10 cellular contexts compared by ENCODE assay signal in genomic region chr7:139099181-139099947, GRCh38. TPM values are rescaled to one million over a fixed set of nuclear protein-coding genes. Genes with fewer than 3 reads are reported as not detected.
DNase-seq lines count a peak whose midpoint lies in the region; ATAC-seq lines count a peak whose summit lies in the region.
"Had no signal": no experiment of that assay in that cellular context is flagged by ENCODE, and none has a peak within 500 bp of the region (broad histone marks: within the 10 kb centered on the region; RNA-seq: fewer than 3 reads in every experiment).

No MANE protein-coding gene starts in this region.

- peaks cover 20 to 96% (median 65%) of the 10 kb centered on the region in 11 experiments for H4K20me1 ChIP-seq in BLaER1 treated with 17β-estradiol and CSF1 and Interleukin-3, amounts not matched to agents 10 nM and 100 nM

- peak; percentile 37 for DNase-seq in HCEC 1CT
- DNase-seq in activated naive CD8-positive, alpha-beta T cell treated with anti-CD3 and anti-CD28 coated beads, Interleukin-2, amount 50 U/mL, for 24 hours, result no peak
- peak; percentile 36 for DNase-seq in mesenchymal stem cell
- no peak for DNase-seq in NCI-H2171 treated with DMSO at 0.1 percent for 48 hours (lab: John Stamatoyannopoulos, UW)
- no peak for DNase-seq in neuronal stem cell (ENCODE audit: low spot score)
- DNase-seq in activated effector memory CD4-positive, alpha-beta T cell treated with anti-CD3 and anti-CD28 coated beads, Interleukin-2, amount 50 U/mL, for 16 hours, result no peak
- DNase-seq: brain microvascular endothelial cell, substantia nigra had no signal

- peak overlapping the region; percentile 66 for H3K4me3 Mint-ChIP-seq in activated naive CD8-positive, alpha-beta T cell treated with anti-CD3 and anti-CD28 coated beads, Interleukin-2, amount 50 U/mL, for 24 hours

- no peak overlapping the region for H2BK5ac ChIP-seq in mesenchymal stem cell (ENCODE audit: low read depth, low read length, poor library complexity, severe bottlenecking)
- no peak overlapping the region for H2BK5ac ChIP-seq in neuronal stem cell (ENCODE audit: low read length)

- H3K23ac ChIP-seq in mesenchymal stem cell (ENCODE audit: low read length in 2 of 2), result no peak overlapping the region
- H3K23ac ChIP-seq in neuronal stem cell (ENCODE audit: low read depth, low read length, poor library complexity), result no peak overlapping the region

- peaks cover 67% of the 10 kb centered on the region for H3K36me3 Mint-ChIP-seq in activated naive CD8-positive, alpha-beta T cell treated with anti-CD3 and anti-CD28 coated beads, Interleukin-2, amount 50 U/mL, for 24 hours (ENCODE audit: low read depth)

- peaks cover 20% of the 10 kb centered on the region for H3K79me1 ChIP-seq in mesenchymal stem cell (replicated peaks; ENCODE audit: low read length, poor library complexity, severe bottlenecking)
- H3K79me1 ChIP-seq in neuronal stem cell (ENCODE audit: low read depth, low read length), result no peaks in the 10 kb centered on the region

- H3K4me1 ChIP-seq in BLaER1 treated with 17β-estradiol and CSF1 and Interleukin-3, amounts not matched to agents 10 nM and 100 nM, result peaks cover 46 to 83% (median 68%) of the 10 kb centered on the region in 10 experiments
- H3K4me1 ChIP-seq in mesenchymal stem cell (ENCODE audit: control insufficient read depth, insufficient read depth, low read depth, low read length) (peaks cover 10% of the 10 kb centered on the region), neuronal stem cell (ENCODE audit: control insufficient read depth in 2 of 2, insufficient read depth in 1 of 2, low read depth in 1 of 2, low read length in 2 of 2) (peaks cover 0 to 3% of the 10 kb centered on the region in 2 donors)

- H3K4me2 ChIP-seq in BLaER1 treated with 17β-estradiol and CSF1 and Interleukin-3, amounts not matched to agents 10 nM and 100 nM, result peak overlapping the region in 10 of 11 experiments; percentile 7 to 66 (median 30); a peak in 18 of 22 replicates
- H3K4me2 ChIP-seq in mesenchymal stem cell (ENCODE audit: low read length, poor library complexity, severe bottlenecking) (no peak overlapping the region), neuronal stem cell (ENCODE audit: insufficient read depth, low read length, poor library complexity, severe bottlenecking) (no peak overlapping the region)

- H3K9me3 ChIP-seq in BLaER1 treated with 17β-estradiol and CSF1 and Interleukin-3, amounts not matched to agents 10 nM and 100 nM (replicated peaks in 1 of 11), result peaks cover 0 to 33% (median 25%) of the 10 kb centered on the region in 11 experiments; a peak in 16 of 22 replicates
- H3K9me3 ChIP-seq in mesenchymal stem cell (ENCODE audit: control insufficient read depth, low read length) (no peaks in the 10 kb centered on the region), neuronal stem cell (replicated peaks in 1 of 2; ENCODE audit: control insufficient read depth in 2 of 2, insufficient read depth in 1 of 2, low read depth in 1 of 2, low read length in 2 of 2) (no peaks in the 10 kb centered on the region)

- H3K27me3 Mint-ChIP-seq in activated naive CD8-positive, alpha-beta T cell treated with anti-CD3 and anti-CD28 coated beads, Interleukin-2, amount 50 U/mL, for 24 hours, result no peaks in the 10 kb centered on the region

- peak overlapping the region in 4 of 11 experiments; percentile 1 to 3 (median 3); a peak in 5 of 22 replicates for H3K27ac ChIP-seq in BLaER1 treated with 17β-estradiol and CSF1 and Interleukin-3, amounts not matched to agents 10 nM and 100 nM
- H3K27ac ChIP-seq in mesenchymal stem cell (ENCODE audit: low read length, poor library complexity, severe bottlenecking) (no peak overlapping the region), neuronal stem cell (replicated peaks; ENCODE audit: low read length) (no peak overlapping the region)
- H3K27ac ChIP-seq: brain microvascular endothelial cell had no signal

- no peak for ATAC-seq in activated naive CD8-positive, alpha-beta T cell treated with anti-CD3 and anti-CD28 coated beads, Interleukin-2, amount 50 U/mL, for 24 hours
- ATAC-seq in GM19463 (IDR thresholded peaks at IDR 0.05; ENCODE audit: unreplicated experiment), result no peak

- H3K27ac Mint-ChIP-seq in activated naive CD8-positive, alpha-beta T cell treated with anti-CD3 and anti-CD28 coated beads, Interleukin-2, amount 50 U/mL, for 24 hours, result peak overlapping the region; percentile 85

- no peaks in the 10 kb centered on the region for H3K27me3 ChIP-seq in BLaER1 treated with 17β-estradiol and CSF1 and Interleukin-3, amounts not matched to agents 10 nM and 100 nM
- H3K27me3 ChIP-seq in mesenchymal stem cell (ENCODE audit: control insufficient read depth in 1 of 2, insufficient read depth in 1 of 2, low read length in 2 of 2) (no peaks in the 10 kb centered on the region), neuronal stem cell (ENCODE audit: control insufficient read depth in 3 of 3, insufficient read depth in 3 of 3, low read depth in 1 of 3, low read length in 3 of 3) (no peaks in the 10 kb centered on the region)
- H3K27me3 ChIP-seq: brain microvascular endothelial cell had no signal

- peak overlapping the region in 2 of 11 experiments; percentile 35 to 54; a peak in 2 of 22 replicates for H3K9ac ChIP-seq in BLaER1 treated with 17β-estradiol and CSF1 and Interleukin-3, amounts not matched to agents 10 nM and 100 nM
- H3K9ac ChIP-seq in mesenchymal stem cell (ENCODE audit: low read length) (peak overlapping the region; percentile 40), neuronal stem cell (ENCODE audit: low read depth, low read length, poor library complexity) (no peak overlapping the region)

- no peaks in the 10 kb centered on the region for H3K9me3 Mint-ChIP-seq in activated naive CD8-positive, alpha-beta T cell treated with anti-CD3 and anti-CD28 coated beads, Interleukin-2, amount 50 U/mL, for 24 hours

- H4K91ac ChIP-seq in mesenchymal stem cell (ENCODE audit: low read length) (no peak overlapping the region), neuronal stem cell (ENCODE audit: low read depth, low read length, poor library complexity) (no peak overlapping the region)

- H3K4ac ChIP-seq in mesenchymal stem cell (ENCODE audit: low read depth in 1 of 2, low read length in 2 of 2) (no peak overlapping the region), neuronal stem cell (ENCODE audit: low read length) (no peak overlapping the region)

- no peak overlapping the region for H3K4me3 ChIP-seq in BLaER1 treated with 17β-estradiol and CSF1 and Interleukin-3, amounts not matched to agents 10 nM and 100 nM
- H3K4me3 ChIP-seq in mesenchymal stem cell (ENCODE audit: insufficient read depth in 1 of 2, low read depth in 1 of 2, low read length in 2 of 2), result no peak overlapping the region
- no peak overlapping the region for H3K4me3 ChIP-seq in neuronal stem cell (ENCODE audit: low read length in 2 of 2)

- H3K4me1 Mint-ChIP-seq in activated naive CD8-positive, alpha-beta T cell treated with anti-CD3 and anti-CD28 coated beads, Interleukin-2, amount 50 U/mL, for 24 hours, result peaks cover 87% of the 10 kb centered on the region

- peaks cover 27 to 84% (median 62%) of the 10 kb centered on the region in 11 experiments for H3K36me3 ChIP-seq in BLaER1 treated with 17β-estradiol and CSF1 and Interleukin-3, amounts not matched to agents 10 nM and 100 nM
- H3K36me3 ChIP-seq in mesenchymal stem cell (ENCODE audit: control insufficient read depth in 1 of 2, insufficient read depth in 2 of 2, low read depth in 1 of 2, low read length in 2 of 2) (peaks cover 3 to 7% of the 10 kb centered on the region in 2 experiments), neuronal stem cell (replicated peaks in 1 of 2; ENCODE audit: control insufficient read depth in 2 of 2, insufficient read depth in 2 of 2, low read length in 2 of 2) (peaks cover 0 to 3% of the 10 kb centered on the region in 2 donors)
- H3K36me3 ChIP-seq: brain microvascular endothelial cell had no signal

- no peak overlapping the region for H2AK5ac ChIP-seq in mesenchymal stem cell (ENCODE audit: low read length, severe bottlenecking)
- no peak overlapping the region for H2AK5ac ChIP-seq in neuronal stem cell (ENCODE audit: low read depth, low read length)

- H2BK12ac ChIP-seq in mesenchymal stem cell (ENCODE audit: low read length in 2 of 2) (no peak overlapping the region), neuronal stem cell (ENCODE audit: low read length) (no peak overlapping the region)

- no peak overlapping the region for H3K14ac ChIP-seq in mesenchymal stem cell (ENCODE audit: low read length in 2 of 2)
- no peak overlapping the region for H3K14ac ChIP-seq in neuronal stem cell (ENCODE audit: low read length)

- 83% methylated on average over 4 of the region's 8 CpGs for WGBS in mesenchymal stem cell
- WGBS in neuronal stem cell (ENCODE audit: extremely low coverage in 2 of 2, insufficient read length in 2 of 2, insufficient replicate concordance in 1 of 2), 2 donors, result no CpG with 5 or more reads among the region's 8 CpGs

- H2BK120ac ChIP-seq in mesenchymal stem cell (ENCODE audit: low read depth, low read length) (no peak overlapping the region), neuronal stem cell (ENCODE audit: low read depth, low read length) (no peak overlapping the region)

- H2AFZ ChIP-seq in mesenchymal stem cell (ENCODE audit: low read depth, low read length), result no peak overlapping the region
- no peak overlapping the region for H2AFZ ChIP-seq in neuronal stem cell (ENCODE audit: low read length)

- H4K8ac ChIP-seq in mesenchymal stem cell (ENCODE audit: low read length) (no peak overlapping the region), neuronal stem cell (ENCODE audit: low read depth, low read length) (no peak overlapping the region)

- no peak overlapping the region for H2BK15ac ChIP-seq in mesenchymal stem cell (ENCODE audit: low read depth, poor library complexity, severe bottlenecking)
- no peak overlapping the region for H2BK15ac ChIP-seq in neuronal stem cell (ENCODE audit: low read length)

- no peak overlapping the region for H3K18ac ChIP-seq in mesenchymal stem cell (ENCODE audit: low read depth in 1 of 2, low read length in 2 of 2)
- no peak overlapping the region for H3K18ac ChIP-seq in neuronal stem cell (ENCODE audit: low read length)

RNA-seq across cellular contexts. Expression of gene ZC3HAV1, which starts 10.2 kb away (rescaled TPM):
- 26.4 TPM for polyA plus RNA-seq in mesenchymal stem cell (2013, experiment 1 of 2)
- polyA plus RNA-seq in mesenchymal stem cell (2013, experiment 2 of 2), result 25.0 TPM
- 4.9 TPM for polyA plus RNA-seq in neuronal stem cell (2013, experiment 1 of 2)
- 5.3 TPM for polyA plus RNA-seq in neuronal stem cell (2013, experiment 2 of 2)

Comparison
In these comparisons a context has a peak if more than half of its experiments do, and no peak if none do; other contexts are left out.
1. H3K4me2 ChIP-seq: peak in BLaER1 treated with 17β-estradiol and CSF1 and Interleukin-3, amounts not matched to agents 10 nM and 100 nM (10 of 11); none in mesenchymal stem cell (single experiment) and neuronal stem cell (single experiment).
2. DNase-seq: peak in HCEC 1CT (single experiment) and mesenchymal stem cell (single experiment); none in activated naive CD8-positive, alpha-beta T cell treated with anti-CD3 and anti-CD28 coated beads, Interleukin-2, amount 50 U/mL, for 24 hours (single experiment), NCI-H2171 treated with DMSO at 0.1 percent for 48 hours (single experiment), neuronal stem cell (single experiment) and activated effector memory CD4-positive, alpha-beta T cell treated with anti-CD3 and anti-CD28 coated beads, Interleukin-2, amount 50 U/mL, for 16 hours (single experiment).